Comparison of ENCODE assay signal across 21 cellular contexts in the genomic region with DNA sequence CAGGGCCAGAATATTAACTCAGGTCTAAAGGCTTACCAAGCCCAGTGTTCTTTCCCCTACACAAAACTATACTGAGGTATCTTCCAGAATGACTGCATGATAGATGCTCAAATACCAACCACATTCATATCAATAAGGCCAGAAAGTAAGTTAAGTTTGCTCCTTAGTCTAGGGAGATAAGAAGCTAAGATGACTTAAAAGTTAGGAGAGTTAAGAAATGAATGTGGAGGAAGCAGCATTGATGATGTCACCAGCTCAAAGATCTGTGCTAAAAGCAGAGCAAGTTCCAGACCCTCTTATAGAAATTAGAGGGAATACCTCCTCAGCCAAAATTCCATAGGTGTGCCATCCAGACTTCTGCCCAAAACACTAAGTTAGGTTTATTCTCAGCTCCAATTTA. TPM values are rescaled to one million over a fixed set of nuclear protein-coding genes. Genes with fewer than 3 reads are reported as not detected.
DNase-seq lines count a peak whose midpoint lies in the region; ATAC-seq, FAIRE-seq and TF ChIP-seq lines count a peak whose summit lies in the region.
"Had no signal": no experiment of that assay in that cellular context is flagged by ENCODE, and none has a peak within 500 bp of the region (broad histone marks: within the 10 kb centered on the region; RNA-seq: fewer than 3 reads in every experiment).

No MANE protein-coding gene starts in this region.

- no peak overlapping the region for H2BK12ac ChIP-seq in mesenchymal stem cell (ENCODE audit: low read length in 2 of 2)

- H3K27ac ChIP-seq in CD8-positive, alpha-beta memory T cell (ENCODE audit: low read depth, low read length): peak overlapping the region; percentile 18
- H3K27ac ChIP-seq in mesenchymal stem cell (ENCODE audit: low read length, poor library complexity, severe bottlenecking): no peak overlapping the region

- no peaks in the 10 kb centered on the region for H3K9me3 Mint-ChIP-seq in CD8-positive, alpha-beta memory T cell
- H3K9me3 Mint-ChIP-seq: activated CD4-positive, alpha-beta memory T cell treated with anti-CD3 and anti-CD28 coated beads, Interleukin-2, amount 10 ng/mL, durations not matched to agents 7 days and 5 days; natural killer cell treated with Interleukin-12 subunit alpha and Interleukin-12 subunit beta and Interleukin-15 and Interleukin-18, amount 100 ng/mL, for 72 hours; stimulated activated naive CD8-positive, alpha-beta T cell treated with anti-CD3 and anti-CD28 coated beads, Interleukin-15, Interleukin-2, amounts not matched to agents 100 ng/mL and 50 ng/mL, for 24 hours had no signal

- H3K4ac ChIP-seq in mesenchymal stem cell (ENCODE audit: low read depth in 1 of 2, low read length in 2 of 2): no peak overlapping the region

- H3K9ac ChIP-seq in Loucy (ENCODE audit: low read depth, low read length, poor library complexity, severe bottlenecking) (peak overlapping the region; percentile 18), mesenchymal stem cell (ENCODE audit: low read length) (peak overlapping the region; percentile 30)
- H3K9ac ChIP-seq: SK-N-SH had no signal

- peaks cover 98% of the 10 kb centered on the region for H3K79me2 ChIP-seq in Loucy (ENCODE audit: insufficient read depth, low read length)

- H3K27me3 Mint-ChIP-seq in CD8-positive, alpha-beta memory T cell: no peaks in the 10 kb centered on the region
- H3K27me3 Mint-ChIP-seq: activated CD4-positive, alpha-beta memory T cell treated with anti-CD3 and anti-CD28 coated beads, Interleukin-2, amount 10 ng/mL, durations not matched to agents 7 days and 5 days; natural killer cell treated with Interleukin-12 subunit alpha and Interleukin-12 subunit beta and Interleukin-15 and Interleukin-18, amount 100 ng/mL, for 72 hours; stimulated activated naive CD8-positive, alpha-beta T cell treated with anti-CD3 and anti-CD28 coated beads, Interleukin-15, Interleukin-2, amounts not matched to agents 100 ng/mL and 50 ng/mL, for 24 hours had no signal

- DNase-seq in CD8-positive, alpha-beta memory T cell: no peak
- peak; percentile 33 for DNase-seq in bronchial epithelial cell (ENCODE audit: low read depth)
- peak; percentile 36 for DNase-seq in mesenchymal stem cell
- DNase-seq in SHP77 treated with DMSO at 0.1 percent for 48 hours (lab: John Stamatoyannopoulos, UW): no peak
- DNase-seq: activated CD4-positive, alpha-beta memory T cell treated with anti-CD3 and anti-CD28 coated beads, Interleukin-2, amount 10 ng/mL, durations not matched to agents 7 days and 5 days; activated T-cell treated with anti-CD3 and anti-CD28 coated beads, Interleukin-2, amount 50 U/mL, for 48 hours; central memory CD4-positive, alpha-beta T cell; GDM1; NCI-H526 treated with DMSO at 0.1 percent for 48 hours; SK-N-SH had no signal

- no peaks in the 10 kb centered on the region for H3K9me3 ChIP-seq in CD8-positive, alpha-beta memory T cell (ENCODE audit: low read length)
- no peaks in the 10 kb centered on the region for H3K9me3 ChIP-seq in Loucy (ENCODE audit: insufficient read depth, low read depth, low read length)
- no peaks in the 10 kb centered on the region for H3K9me3 ChIP-seq in mesenchymal stem cell (ENCODE audit: control insufficient read depth, low read length)
- H3K9me3 ChIP-seq: HAP-1, SK-N-SH had no signal

- H3K27me3 ChIP-seq in CD8-positive, alpha-beta memory T cell (ENCODE audit: insufficient read depth, low read length, poor library complexity, severe bottlenecking): no peaks in the 10 kb centered on the region
- H3K27me3 ChIP-seq in Loucy (ENCODE audit: insufficient read depth, low read length, poor library complexity, severe bottlenecking): no peaks in the 10 kb centered on the region
- H3K27me3 ChIP-seq in bronchial epithelial cell (ENCODE audit: control insufficient read depth, insufficient read depth, low read length): no peaks in the 10 kb centered on the region
- no peaks in the 10 kb centered on the region for H3K27me3 ChIP-seq in mesenchymal stem cell (ENCODE audit: control insufficient read depth in 1 of 2, insufficient read depth in 1 of 2, low read length in 2 of 2)

- H3K23ac ChIP-seq in mesenchymal stem cell (ENCODE audit: low read length in 2 of 2): no peak overlapping the region

- H2BK5ac ChIP-seq in mesenchymal stem cell (ENCODE audit: low read depth, low read length, poor library complexity, severe bottlenecking): no peak overlapping the region

- no peak for ATAC-seq in HG03097 (IDR thresholded peaks at IDR 0.05; ENCODE audit: low FRiP score, unreplicated experiment)
- no peak for ATAC-seq in HG03159 (IDR thresholded peaks at IDR 0.05; ENCODE audit: unreplicated experiment)
- ATAC-seq in HG03439 (IDR thresholded peaks at IDR 0.05; ENCODE audit: unreplicated experiment): no peak

- peaks cover 53 to 70% (median 54%) of the 10 kb centered on the region in 3 donors for H3K4me1 Mint-ChIP-seq in CD8-positive, alpha-beta memory T cell

- no peak overlapping the region for H3K4me3 ChIP-seq in CD8-positive, alpha-beta memory T cell (ENCODE audit: low read length)
- peak overlapping the region; percentile 47 for H3K4me3 ChIP-seq in Loucy (ENCODE audit: low read length, poor library complexity, severe bottlenecking)
- no peak overlapping the region for H3K4me3 ChIP-seq in bronchial epithelial cell (ENCODE audit: low read depth, low read length)
- H3K4me3 ChIP-seq in mesenchymal stem cell (ENCODE audit: insufficient read depth in 1 of 2, low read depth in 1 of 2, low read length in 2 of 2): no peak overlapping the region
- H3K4me3 ChIP-seq: HAP-1, lung had no signal

- POLR2A ChIA-PET in CD8-positive, alpha-beta memory T cell (lab: Charles Lee): no interaction called here

- no peak overlapping the region for H4K8ac ChIP-seq in mesenchymal stem cell (ENCODE audit: low read length)

- CTCF ChIA-PET in CD8-positive, alpha-beta memory T cell (lab: Charles Lee): no interaction called here

- peak overlapping the region in 3 of 8 donors; percentile 7 to 27 (median 10) for H3K27ac Mint-ChIP-seq in CD8-positive, alpha-beta memory T cell
- H3K27ac Mint-ChIP-seq: activated CD4-positive, alpha-beta memory T cell treated with anti-CD3 and anti-CD28 coated beads, Interleukin-2, amount 10 ng/mL, durations not matched to agents 7 days and 5 days; stimulated activated naive CD8-positive, alpha-beta T cell treated with anti-CD3 and anti-CD28 coated beads, Interleukin-15, Interleukin-2, amounts not matched to agents 100 ng/mL and 50 ng/mL, for 24 hours had no signal

- no peak for TF ChIP-seq CTCF in Loucy (conservative IDR thresholded peaks at IDR 0.05; ENCODE audit: low read length)
- no peak for TF ChIP-seq CTCF in bronchial epithelial cell (IDR thresholded peaks at IDR 0.05; ENCODE audit: insufficient read depth, low read length, severe bottlenecking)

- H3K36me3 ChIP-seq in CD8-positive, alpha-beta memory T cell (ENCODE audit: insufficient read depth, low read length): peaks cover 3% of the 10 kb centered on the region
- H3K36me3 ChIP-seq in Loucy (ENCODE audit: insufficient read depth, low read length) (no peaks in the 10 kb centered on the region), bronchial epithelial cell (ENCODE audit: control insufficient read depth, insufficient read depth, low read length) (peaks cover 9% of the 10 kb centered on the region), mesenchymal stem cell (ENCODE audit: control insufficient read depth in 1 of 2, insufficient read depth in 2 of 2, low read depth in 1 of 2, low read length in 2 of 2) (peaks cover 3 to 12% of the 10 kb centered on the region in 2 experiments)

- H2BK15ac ChIP-seq in mesenchymal stem cell (ENCODE audit: low read depth, poor library complexity, severe bottlenecking): no peak overlapping the region

- peaks cover 92% of the 10 kb centered on the region for H4K20me1 ChIP-seq in Loucy (ENCODE audit: insufficient read depth, low read length, poor library complexity, severe bottlenecking)

- H3K4me2 ChIP-seq in Loucy (ENCODE audit: low read depth, low read length, poor library complexity, severe bottlenecking): peak overlapping the region; percentile 94
- H3K4me2 ChIP-seq in mesenchymal stem cell (ENCODE audit: low read length, poor library complexity, severe bottlenecking): no peak overlapping the region
- H3K4me2 ChIP-seq: SK-N-SH had no signal

- H2BK120ac ChIP-seq in mesenchymal stem cell (ENCODE audit: low read depth, low read length): no peak overlapping the region

- peaks cover 10% of the 10 kb centered on the region for H3K4me1 ChIP-seq in CD8-positive, alpha-beta memory T cell (ENCODE audit: insufficient read depth, low read length)
- H3K4me1 ChIP-seq in Loucy (ENCODE audit: insufficient read depth, low read length, poor library complexity, severe bottlenecking) (peaks cover 70% of the 10 kb centered on the region), mesenchymal stem cell (ENCODE audit: control insufficient read depth, insufficient read depth, low read depth, low read length) (peaks cover 3% of the 10 kb centered on the region)

- H4K91ac ChIP-seq in mesenchymal stem cell (ENCODE audit: low read length): no peak overlapping the region

- peak overlapping the region in 1 of 7 donors; percentile 7 for H3K4me3 Mint-ChIP-seq in CD8-positive, alpha-beta memory T cell
- H3K4me3 Mint-ChIP-seq: activated CD4-positive, alpha-beta memory T cell treated with anti-CD3 and anti-CD28 coated beads, Interleukin-2, amount 10 ng/mL, durations not matched to agents 7 days and 5 days; natural killer cell treated with Interleukin-12 subunit alpha and Interleukin-12 subunit beta and Interleukin-15 and Interleukin-18, amount 100 ng/mL, for 72 hours; stimulated activated naive CD8-positive, alpha-beta T cell treated with anti-CD3 and anti-CD28 coated beads, Interleukin-15, Interleukin-2, amounts not matched to agents 100 ng/mL and 50 ng/mL, for 24 hours had no signal

- H2AFZ ChIP-seq in Loucy (ENCODE audit: low read length): no peak overlapping the region
- no peak overlapping the region for H2AFZ ChIP-seq in mesenchymal stem cell (ENCODE audit: low read depth, low read length)

- H3K18ac ChIP-seq in mesenchymal stem cell (ENCODE audit: low read depth in 1 of 2, low read length in 2 of 2): no peak overlapping the region

- H3K79me1 ChIP-seq in mesenchymal stem cell (replicated peaks; ENCODE audit: low read length, poor library complexity, severe bottlenecking): peaks cover 1% of the 10 kb centered on the region

- H3K9me2 ChIP-seq in Loucy (replicated peaks; ENCODE audit: low read depth, low read length): no peaks in the 10 kb centered on the region
- H3K9me2 ChIP-seq: SK-N-SH had no signal

- H3F3A ChIP-seq in Loucy (ENCODE audit: low read depth): no peaks in the 10 kb centered on the region

- FAIRE-seq in bronchial epithelial cell (lab: Jason Lieb, UNC): no peak
- FAIRE-seq: endometrium, GM12892, urothelium cell line had no signal

- peaks cover 0 to 14% (median 6%) of the 10 kb centered on the region in 3 donors for H3K36me3 Mint-ChIP-seq in CD8-positive, alpha-beta memory T cell

- no peak overlapping the region for H2AK5ac ChIP-seq in mesenchymal stem cell (ENCODE audit: low read length, severe bottlenecking)

- H3K14ac ChIP-seq in mesenchymal stem cell (ENCODE audit: low read length in 2 of 2): no peak overlapping the region

RNA-seq across cellular contexts. Expression of a gene that starts 6.1 kb away (rescaled TPM):
- total RNA-seq in CD8-positive, alpha-beta memory T cell: 10 to 100 TPM; 58.4 to 59.9 TPM
- 17.2 TPM for polyA plus RNA-seq in CD8-positive, alpha-beta memory T cell
- total RNA-seq in bronchial epithelial cell: 187 and 199 TPM in 2 replicates
- polyA plus RNA-seq in mesenchymal stem cell (2013, experiment 1 of 2): 61.2 TPM
- 58.8 TPM for polyA plus RNA-seq in mesenchymal stem cell (2013, experiment 2 of 2)

Comparison
In these comparisons a context has a peak if more than half of its experiments do, and no peak if none do; other contexts are left out.
1. DNase-seq: peak in bronchial epithelial cell (single experiment) and mesenchymal stem cell (single experiment); none in CD8-positive, alpha-beta memory T cell (0 of 5) and SHP77 treated with DMSO at 0.1 percent for 48 hours (single experiment).